1 cellular context compared by ENCODE assay signal in genomic region chr10:73263948-73264347, GRCh38.
TF ChIP-seq lines count a peak whose summit lies in the region.

No MANE protein-coding gene starts in this region.

TF ChIP-seq in K562, 482 proteins besides CTCF, POLR2A, EP300 and RAD21 (continued from another document):
- TF ChIP-seq ZNF274 (IDR thresholded peaks at IDR 0.05; ENCODE audit: borderline replicate concordance, low read depth, low read length) (no peak), STAT5B (CRISPR knock-in tag; IDR thresholded peaks at IDR 0.05) (no peak), POLR3G (IDR thresholded peaks at IDR 0.05; ENCODE audit: extremely low read depth, insufficient read length, insufficient replicate concordance) (no peak), BRD4 (IDR thresholded peaks at IDR 0.05) (no peak), E2F6 (IDR thresholded peaks at IDR 0.05; ENCODE audit: borderline replicate concordance in 1 of 2, extremely low read depth in 1 of 2, insufficient read depth in 1 of 2, insufficient read length in 1 of 2, low read depth in 1 of 2, low read length in 1 of 2, poor library complexity in 1 of 2, severe bottlenecking in 1 of 2) (no peak), KLF16 (IDR thresholded peaks at IDR 0.05) (no peak), CREM (IDR thresholded peaks at IDR 0.05; ENCODE audit: low read depth) (no peak), ELK3 (CRISPR knock-in tag; IDR thresholded peaks at IDR 0.05) (no peak), NKRF (IDR thresholded peaks at IDR 0.05; ENCODE audit: borderline replicate concordance) (no peak), ZNF408 (CRISPR knock-in tag; IDR thresholded peaks at IDR 0.05; ENCODE audit: low read depth) (no peak), ZNF77 (CRISPR knock-in tag; IDR thresholded peaks at IDR 0.05) (no peak), ZNF165 (CRISPR knock-in tag; IDR thresholded peaks at IDR 0.05; ENCODE audit: borderline replicate concordance) (no peak), KLF1 (tag; IDR thresholded peaks at IDR 0.05) (no peak), RBM22 (IDR thresholded peaks at IDR 0.05; ENCODE audit: low read depth, low read length, poor library complexity, severe bottlenecking) (no peak), RBM34 (IDR thresholded peaks at IDR 0.05; ENCODE audit: borderline replicate concordance, insufficient read depth, low read length) (no peak), TEAD1 (CRISPR knock-in tag; IDR thresholded peaks at IDR 0.05) (no peak), ZNF280A (IDR thresholded peaks at IDR 0.05; ENCODE audit: low read depth, partially characterized antibody) (no peak), MAFG (tag; conservative IDR thresholded peaks at IDR 0.05) (no peak), SMAD4 (CRISPR knock-in tag; conservative IDR thresholded peaks at IDR 0.05) (0 out of 2 replicates have a peak, but pooled peaks have one; percentile 9), ZNF121 (CRISPR knock-in tag; conservative IDR thresholded peaks at IDR 0.05) (no peak), CREB1 (IDR thresholded peaks at IDR 0.05) (no peak), CREB1 (CRISPR knock-in tag; IDR thresholded peaks at IDR 0.05) (no peak), CBFA2T3 (IDR thresholded peaks at IDR 0.05) (no peak), HDAC3 (IDR thresholded peaks at IDR 0.05; ENCODE audit: borderline replicate concordance, partially characterized antibody) (no peak), ZNF707 (CRISPR knock-in tag; conservative IDR thresholded peaks at IDR 0.05) (no peak), CREB5 (CRISPR knock-in tag; IDR thresholded peaks at IDR 0.05) (no peak), ZNF41 (CRISPR knock-in tag; conservative IDR thresholded peaks at IDR 0.05) (no peak), GTF2F1 (IDR thresholded peaks at IDR 0.05; ENCODE audit: low read depth, low read length) (no peak), XRCC3 (IDR thresholded peaks at IDR 0.05) (no peak), ELK1 (CRISPR knock-in tag; IDR thresholded peaks at IDR 0.05) (no peak), DMBX1 (CRISPR knock-in tag; IDR thresholded peaks at IDR 0.05; ENCODE audit: borderline replicate concordance) (0 out of 2 replicates have a peak, but pooled peaks have one; percentile 37), ZBTB9 (CRISPR knock-in tag; IDR thresholded peaks at IDR 0.05) (no peak), ZNF449 (CRISPR knock-in tag; IDR thresholded peaks at IDR 0.05) (no peak), ZNF146 (CRISPR knock-in tag; IDR thresholded peaks at IDR 0.05; ENCODE audit: unreplicated experiment) (no peak), SMC3 (conservative IDR thresholded peaks at IDR 0.05; ENCODE audit: insufficient read depth, low read depth, low read length) (no peak), ZNF316 (IDR thresholded peaks at IDR 0.05) (no peak)
